9 cellular contexts compared by ENCODE assay signal in genomic region chr9:70409800-70410199, GRCh38. TPM values are rescaled to one million over a fixed set of nuclear protein-coding genes. Genes with fewer than 3 reads are reported as not detected.
DNase-seq lines count a peak whose midpoint lies in the region; ATAC-seq and TF ChIP-seq lines count a peak whose summit lies in the region.
"Had no signal": no experiment of that assay in that cellular context is flagged by ENCODE, and none has a peak within 500 bp of the region (broad histone marks: within the 10 kb centered on the region; RNA-seq: fewer than 3 reads in every experiment).

No MANE protein-coding gene starts in this region.

- 90% methylated on average over 2 of the region's 2 CpGs for WGBS in mesenchymal stem cell
- 24 to 28% methylated on average over 2 of the region's 2 CpGs for WGBS in tibial nerve, 2 donors

- H3K18ac ChIP-seq in mesenchymal stem cell (ENCODE audit: low read depth in 1 of 2, low read length in 2 of 2) = no peak overlapping the region

- no peak overlapping the region for H3K14ac ChIP-seq in mesenchymal stem cell (ENCODE audit: low read length in 2 of 2)

- H3K4me3 Mint-ChIP-seq in activated naive CD4-positive, alpha-beta T cell treated with anti-CD3 and anti-CD28 coated beads for 36 hours = peak overlapping the region; percentile 100

- ATAC-seq in HG03159 (IDR thresholded peaks at IDR 0.05; ENCODE audit: unreplicated experiment) = no peak

- CTCF ChIA-PET in activated naive CD4-positive, alpha-beta T cell treated with anti-CD3 and anti-CD28 coated beads for 36 hours (lab: Charles Lee) = interaction anchor here (1.3 kb wide), 2 partner anchors 17 to 193 kb away, joined by 3 to 4 read pairs; no protein-coding TSS in a partner anchor

- H2BK120ac ChIP-seq in mesenchymal stem cell (ENCODE audit: low read depth, low read length) = no peak overlapping the region

- no peak overlapping the region for H2AFZ ChIP-seq in mesenchymal stem cell (ENCODE audit: low read depth, low read length)

- DNase-seq in activated naive CD4-positive, alpha-beta T cell treated with anti-CD3 and anti-CD28 coated beads for 36 hours = no peak
- no peak for DNase-seq in activated naive CD4-positive, alpha-beta T cell treated with Interleukin-2 at 50 U/mL for 16 hours
- DNase-seq in brain microvascular endothelial cell (no peak), mesenchymal stem cell (peak; percentile 33), tibial nerve (ENCODE audit: low spot score in 2 of 2) (no peak), occipital lobe (lab: John Stamatoyannopoulos, UW) (no peak), NCI-H1417 treated with DMSO at 0.1 percent for 48 hours (lab: John Stamatoyannopoulos, UW) (no peak)
- DNase-seq: NCI-H1092 had no signal

- H3K9me3 Mint-ChIP-seq in activated naive CD4-positive, alpha-beta T cell treated with anti-CD3 and anti-CD28 coated beads for 36 hours = no peaks in the 10 kb centered on the region

- H2BK12ac ChIP-seq in mesenchymal stem cell (ENCODE audit: low read length in 2 of 2) = no peak overlapping the region

- H3K9ac ChIP-seq in mesenchymal stem cell (ENCODE audit: low read length) = peak overlapping the region; percentile 98

- peaks cover 58% of the 10 kb centered on the region for H3K4me1 Mint-ChIP-seq in activated naive CD4-positive, alpha-beta T cell treated with anti-CD3 and anti-CD28 coated beads for 36 hours (ENCODE audit: low read depth)

- H3K79me1 ChIP-seq in mesenchymal stem cell (replicated peaks; ENCODE audit: low read length, poor library complexity, severe bottlenecking) = peaks cover 2% of the 10 kb centered on the region

- peak overlapping the region; percentile 99 for H3K27ac Mint-ChIP-seq in activated naive CD4-positive, alpha-beta T cell treated with anti-CD3 and anti-CD28 coated beads for 36 hours

- TF ChIP-seq POLR2A in tibial nerve (IDR thresholded peaks at IDR 0.05) = no peak

- H4K8ac ChIP-seq in mesenchymal stem cell (ENCODE audit: low read length) = no peak overlapping the region

- in situ Hi-C loops in brain microvascular endothelial cell (cut with HindIII; ENCODE audit: low pct_ligation_motif_present, low sequenced_read_pairs) = loop anchor here (25.0 kb wide), 1 partner anchor 178 kb away; no protein-coding TSS in a partner anchor

- no peak overlapping the region for H2AK5ac ChIP-seq in mesenchymal stem cell (ENCODE audit: low read length, severe bottlenecking)

- H3K4me3 ChIP-seq in brain microvascular endothelial cell (ENCODE audit: low read depth, low read length) (peak overlapping the region; percentile 96), mesenchymal stem cell (ENCODE audit: insufficient read depth in 1 of 2, low read depth in 1 of 2, low read length in 2 of 2) (peak overlapping the region in 1 of 2 experiments; percentile 93), tibial nerve (peak overlapping the region; percentile 90 to 96 (median 95))

- H3K4me1 ChIP-seq in mesenchymal stem cell (ENCODE audit: control insufficient read depth, insufficient read depth, low read depth, low read length) (peaks cover 13% of the 10 kb centered on the region), tibial nerve (peaks cover 0 to 50% (median 37%) of the 10 kb centered on the region in 4 donors)

- no peak overlapping the region for H4K91ac ChIP-seq in mesenchymal stem cell (ENCODE audit: low read length)

- no peak overlapping the region for H2BK15ac ChIP-seq in mesenchymal stem cell (ENCODE audit: low read depth, poor library complexity, severe bottlenecking)

- H3K9me3 ChIP-seq in mesenchymal stem cell (ENCODE audit: control insufficient read depth, low read length) (no peaks in the 10 kb centered on the region), tibial nerve (no peaks in the 10 kb centered on the region)

- no peaks in the 10 kb centered on the region for H3K27me3 ChIP-seq in brain microvascular endothelial cell (replicated peaks)
- no peaks in the 10 kb centered on the region for H3K27me3 ChIP-seq in mesenchymal stem cell (ENCODE audit: control insufficient read depth in 1 of 2, insufficient read depth in 1 of 2, low read length in 2 of 2)
- no peaks in the 10 kb centered on the region for H3K27me3 ChIP-seq in tibial nerve

- no peaks in the 10 kb centered on the region for H3K27me3 Mint-ChIP-seq in activated naive CD4-positive, alpha-beta T cell treated with anti-CD3 and anti-CD28 coated beads for 36 hours (ENCODE audit: low read depth)

- H3K4ac ChIP-seq in mesenchymal stem cell (ENCODE audit: low read depth in 1 of 2, low read length in 2 of 2) = no peak overlapping the region

- peak overlapping the region; percentile 98 for H3K27ac ChIP-seq in brain microvascular endothelial cell
- H3K27ac ChIP-seq in mesenchymal stem cell (ENCODE audit: low read length, poor library complexity, severe bottlenecking) = no peak overlapping the region
- peak overlapping the region; percentile 100 for H3K27ac ChIP-seq in tibial nerve

- no peak for TF ChIP-seq EP300 in tibial nerve (IDR thresholded peaks at IDR 0.05)

- H3K4me2 ChIP-seq in mesenchymal stem cell (ENCODE audit: low read length, poor library complexity, severe bottlenecking) = no peak overlapping the region

- H3K36me3 Mint-ChIP-seq in activated naive CD4-positive, alpha-beta T cell treated with anti-CD3 and anti-CD28 coated beads for 36 hours (ENCODE audit: low read depth) = peaks cover 40% of the 10 kb centered on the region

- TF ChIP-seq CTCF in brain microvascular endothelial cell (IDR thresholded peaks at IDR 0.05; ENCODE audit: low read depth, low read length, missing control alignments) = no peak
- no peak for TF ChIP-seq CTCF in tibial nerve (IDR thresholded peaks at IDR 0.05)

- H3K36me3 ChIP-seq in brain microvascular endothelial cell (replicated peaks) = no peaks in the 10 kb centered on the region
- H3K36me3 ChIP-seq in mesenchymal stem cell (ENCODE audit: control insufficient read depth in 1 of 2, insufficient read depth in 2 of 2, low read depth in 1 of 2, low read length in 2 of 2) = peaks cover 0 to 5% of the 10 kb centered on the region in 2 experiments
- peaks cover 0 to 25% (median 0%) of the 10 kb centered on the region in 3 donors for H3K36me3 ChIP-seq in tibial nerve

- intact Hi-C loops in activated naive CD4-positive, alpha-beta T cell treated with anti-CD3 and anti-CD28 coated beads for 36 hours (cut with micrococcal nuclease) = loop anchor here (1.0 to 10.0 kb wide), 6 partner anchors 11 to 1358 kb away; partner anchors contain the start of genes CEMIP2, CFAP95 and SMC5

- no peak overlapping the region for H2BK5ac ChIP-seq in mesenchymal stem cell (ENCODE audit: low read depth, low read length, poor library complexity, severe bottlenecking)

- no peak overlapping the region for H3K23ac ChIP-seq in mesenchymal stem cell (ENCODE audit: low read length in 2 of 2)

RNA-seq across cellular contexts. Expression of gene KLF9, which starts 4.7 kb away (rescaled TPM):
- 10 to 100 TPM; 44.2 to 45.0 TPM for total RNA-seq in activated naive CD4-positive, alpha-beta T cell treated with anti-CD3 and anti-CD28 coated beads for 36 hours
- 31.5 TPM for polyA plus RNA-seq in mesenchymal stem cell (2013, experiment 1 of 2)
- 32.5 TPM for polyA plus RNA-seq in mesenchymal stem cell (2013, experiment 2 of 2)
- total RNA-seq in tibial nerve (100 to 1,000 TPM; 286 to 387 (median 351) TPM), occipital lobe (16.8 TPM)

Comparison
In these comparisons a context has a peak if more than half of its experiments do, and no peak if none do; other contexts are left out.
1. RNA of gene KLF9, which starts 4.7 kb away (total RNA-seq): 286 to 387 TPM in tibial nerve; 44.2 to 45.0 TPM in activated naive CD4-positive, alpha-beta T cell treated with anti-CD3 and anti-CD28 coated beads for 36 hours and 16.8 TPM in occipital lobe (single experiment); every median in the first group is over 4 times any median in the second.